13 cellular contexts compared by ENCODE assay signal in genomic region chr11:34395916-34396555, GRCh38. TPM values are rescaled to one million over a fixed set of nuclear protein-coding genes. Genes with fewer than 3 reads are reported as not detected.
A peak's percentile ranks its signal among the peaks of the same experiment; 100 is the strongest.
DNase-seq lines count a peak whose midpoint lies in the region; ATAC-seq, FAIRE-seq and TF ChIP-seq lines count a peak whose summit lies in the region.
"Had no signal": no experiment of that assay in that cellular context is flagged by ENCODE, and none has a peak within 500 bp of the region (broad histone marks: within the 10 kb centered on the region; RNA-seq: fewer than 3 reads in every experiment).

No MANE protein-coding gene starts in this region.

- H3K27ac ChIP-seq in endothelial cell of umbilical vein (ENCODE audit: insufficient read depth, low read depth, low read length) (no peak overlapping the region), ascending aorta (no peak overlapping the region)
- H3K27ac ChIP-seq: neural progenitor cell, VCaP had no signal

- TF ChIP-seq POLR2A in endothelial cell of umbilical vein (IDR thresholded peaks at IDR 0.05; ENCODE audit: low read depth, low read length), result no peak

- no peak overlapping the region for H3K9ac ChIP-seq in endothelial cell of umbilical vein (replicated peaks; ENCODE audit: extremely low read depth, insufficient read depth, low read length)
- H3K9ac ChIP-seq: neural progenitor cell had no signal

- H3K9me3 ChIP-seq in endothelial cell of umbilical vein (replicated peaks; ENCODE audit: control insufficient read depth, insufficient read depth, low read length) (no peaks in the 10 kb centered on the region), ascending aorta (no peaks in the 10 kb centered on the region)

- DNase-seq in ELR (ENCODE audit: low read depth) (peak; percentile 88), NCI-H460 (ENCODE audit: extremely low read depth, low read depth) (peak; percentile 36), endothelial cell of umbilical vein (ENCODE audit: low read depth, low spot score) (peak; percentile 24), renal cortical epithelial cell (ENCODE audit: low read depth) (peak; percentile 86), HEK293T (ENCODE audit: extremely low spot score) (no peak), left colon (no peak), ascending aorta (ENCODE audit: low spot score in 2 of 2) (no peak)
- DNase-seq: activated T-cell treated with anti-CD3 and anti-CD28 coated beads, Interleukin-2, amount 50 U/mL, for 24 hours; NCI-H2029; OCI-M1; stimulated activated CD4-positive, alpha-beta T cell treated with anti-CD3 and anti-CD28 coated beads, Interleukin-15, amount 100 ng/mL, for 24 hours had no signal

- dilution Hi-C loops in endothelial cell of umbilical vein (cut with MboI; ENCODE audit: extremely low pct_ligation_motif_present, low sequenced_read_pairs), result no loop called here

- H3K36me3 ChIP-seq in endothelial cell of umbilical vein (ENCODE audit: control insufficient read depth in 2 of 2, extremely low read depth in 1 of 2, insufficient read depth in 2 of 2, low read length in 2 of 2) (no peaks in the 10 kb centered on the region), ascending aorta (no peaks in the 10 kb centered on the region)
- H3K36me3 ChIP-seq: neural progenitor cell had no signal

- no peak for FAIRE-seq in endothelial cell of umbilical vein (lab: Jason Lieb, UNC)

- no peaks in the 10 kb centered on the region for H4K20me1 ChIP-seq in endothelial cell of umbilical vein (replicated peaks; ENCODE audit: control insufficient read depth, extremely low read depth, insufficient read depth, low read length)

- no peaks in the 10 kb centered on the region for H3K9me1 ChIP-seq in endothelial cell of umbilical vein (replicated peaks; ENCODE audit: control insufficient read depth, extremely low read depth, insufficient read depth, low read length)

- no peaks in the 10 kb centered on the region for H3K79me2 ChIP-seq in endothelial cell of umbilical vein (ENCODE audit: control insufficient read depth, insufficient read depth, low read length)

- H3K27me3 ChIP-seq in endothelial cell of umbilical vein (ENCODE audit: control insufficient read depth in 2 of 2, insufficient read depth in 2 of 2, low read length in 2 of 2), result peaks cover 0 to 3% of the 10 kb centered on the region in 2 experiments
- H3K27me3 ChIP-seq in ascending aorta, result no peaks in the 10 kb centered on the region
- H3K27me3 ChIP-seq: neural progenitor cell had no signal

- BruUV-seq in endothelial cell of umbilical vein (replicated peaks; lab: Mats Ljungman, UMichigan), result no TSS peak

- no peak for TF ChIP-seq CTCF in endothelial cell of umbilical vein (IDR thresholded peaks at IDR 0.05; ENCODE audit: extremely low read depth in 1 of 2, insufficient read depth in 1 of 2, low read depth in 1 of 2, low read length in 2 of 2)
- TF ChIP-seq CTCF in ascending aorta (IDR thresholded peaks at IDR 0.05), result no peak

- H3K4me2 ChIP-seq in endothelial cell of umbilical vein (ENCODE audit: insufficient read depth, low read length), result no peak overlapping the region
- H3K4me2 ChIP-seq: neural progenitor cell had no signal

- H3K4me3 ChIP-seq in endothelial cell of umbilical vein (replicated peaks in 1 of 3; ENCODE audit: insufficient read depth in 1 of 3, low read depth in 1 of 3, low read length in 3 of 3), result no peak overlapping the region
- H3K4me3 ChIP-seq in ascending aorta, result no peak overlapping the region
- H3K4me3 ChIP-seq: neural progenitor cell had no signal

- H2AFZ ChIP-seq in endothelial cell of umbilical vein (ENCODE audit: low read depth, low read length), result no peak overlapping the region

- H3K4me1 ChIP-seq in endothelial cell of umbilical vein (ENCODE audit: control insufficient read depth, extremely low read depth, insufficient read depth, low read length) (no peaks in the 10 kb centered on the region), ascending aorta (no peaks in the 10 kb centered on the region)
- H3K4me1 ChIP-seq: neural progenitor cell had no signal

- POLR2A ChIA-PET in endothelial cell of umbilical vein (lab: Charles Lee) (no interaction called here), HEK293T (lab: Yijun Ruan, JAX) (no interaction called here)

- CTCF ChIA-PET in endothelial cell of umbilical vein (lab: Charles Lee), result interaction anchor here (1.2 to 1.4 kb wide), 4 partner anchors 7 to 32 kb away, joined by 3 to 4 read pairs (median 4); no protein-coding TSS in a partner anchor
- CTCF ChIA-PET in HEK293T (lab: Yijun Ruan, JAX), result interaction anchor here (0.9 kb wide), 1 partner anchor 26 kb away, joined by 3 read pairs; no protein-coding TSS in a partner anchor

- no peak for ATAC-seq in left colon

- intact Hi-C loops in endothelial cell of umbilical vein (cut with micrococcal nuclease), result no loop called here
- intact Hi-C loops in left colon (cut with DNase I, micrococcal nuclease), result no loop called here
- intact Hi-C loops in ascending aorta (cut with DNase I), result no loop called here

TF ChIP-seq in endothelial cell of umbilical vein, 7 proteins besides CTCF, POLR2A, EP300 and RAD21:
- no peak for TF ChIP-seq MYC (IDR thresholded peaks at IDR 0.05; ENCODE audit: low read depth, low read length)
- no peak for TF ChIP-seq GATA2 (IDR thresholded peaks at IDR 0.05; ENCODE audit: insufficient read depth, insufficient read length, low read depth, low read length)
- no peak for TF ChIP-seq POLR2AphosphoS5 (IDR thresholded peaks at IDR 0.05; ENCODE audit: insufficient read depth, low read depth, low read length)
- no peak for TF ChIP-seq FOS (IDR thresholded peaks at IDR 0.05; ENCODE audit: borderline replicate concordance, insufficient read depth, low read length)
- no peak for TF ChIP-seq MAX (IDR thresholded peaks at IDR 0.05; ENCODE audit: insufficient read depth, insufficient read length)
- no peak for TF ChIP-seq EZH2 (IDR thresholded peaks at IDR 0.05; ENCODE audit: borderline replicate concordance, low read depth, low read length, severe bottlenecking)
- TF ChIP-seq JUN (IDR thresholded peaks at IDR 0.05; ENCODE audit: borderline replicate concordance, insufficient read depth, insufficient read length, low read depth), result no peak

TF ChIP-seq in HEK293T, 16 proteins besides CTCF, POLR2A, EP300 and RAD21:
- TF ChIP-seq PKNOX1 (IDR thresholded peaks at IDR 0.05), result no peak
- TF ChIP-seq CTBP1 (IDR thresholded peaks at IDR 0.05; ENCODE audit: borderline replicate concordance), result no peak
- TF ChIP-seq ARNT (IDR thresholded peaks at IDR 0.05), result no peak
- no peak for TF ChIP-seq FOXM1 (IDR thresholded peaks at IDR 0.05; ENCODE audit: borderline replicate concordance)
- TF ChIP-seq BHLHE40 (IDR thresholded peaks at IDR 0.05; ENCODE audit: borderline replicate concordance), result no peak
- TF ChIP-seq SP1 (IDR thresholded peaks at IDR 0.05), result no peak
- no peak for TF ChIP-seq HDGF (IDR thresholded peaks at IDR 0.05; ENCODE audit: borderline replicate concordance)
- no peak for TF ChIP-seq ZNF384 (IDR thresholded peaks at IDR 0.05)
- no peak for TF ChIP-seq SUZ12 (IDR thresholded peaks at IDR 0.05)
- TF ChIP-seq LEF1 (IDR thresholded peaks at IDR 0.05; ENCODE audit: borderline replicate concordance), result no peak
- TF ChIP-seq FOXA1 (IDR thresholded peaks at IDR 0.05), result no peak
- no peak for TF ChIP-seq ELF4 (IDR thresholded peaks at IDR 0.05)
- no peak for TF ChIP-seq TARDBP (IDR thresholded peaks at IDR 0.05)
- TF ChIP-seq L3MBTL2 (conservative IDR thresholded peaks at IDR 0.05), result no peak
- no peak for TF ChIP-seq NFRKB (IDR thresholded peaks at IDR 0.05)
TF ChIP-seq in HEK293T: peak in this region for 0.

RNA-seq across cellular contexts. Expression of gene ABTB2, which starts 38.2 kb away (rescaled TPM):
- total RNA-seq in NCI-H460 (2014; rRNA removed; shearing (Covaris generic)), result 1.3 and 1.9 TPM in 2 replicates
- polyA plus RNA-seq in NCI-H460 (2014; cell fraction: nucleus; rRNA removed), result 1.7 and 4.5 TPM in 2 replicates
- total RNA-seq in endothelial cell of umbilical vein (0.11 and 0.25 TPM in 2 replicates), renal cortical epithelial cell (36.5 and 44.1 TPM in 2 replicates), left colon (10 to 100 TPM; 16.5 to 16.6 TPM), ascending aorta (7.9 TPM)
- polyA plus RNA-seq in endothelial cell of umbilical vein, result 0.14 and 0.18 TPM in 2 replicates
- polyA plus RNA-seq in endothelial cell of umbilical vein (2011; cell fraction: cytosol; rRNA removed), result 0.16 and 0.19 TPM in 2 replicates
- polyA plus RNA-seq in endothelial cell of umbilical vein (2011; cell fraction: nucleus; rRNA removed), result 0.40 and 0.41 TPM in 2 replicates
- polyA plus RNA-seq in endothelial cell of umbilical vein (2012), result 0.27 and 0.52 TPM in 2 replicates
- polyA minus RNA-seq in endothelial cell of umbilical vein, result 0.17 and 0.45 TPM in 2 replicates
- 3.1 TPM for polyA minus RNA-seq in endothelial cell of umbilical vein (2011; cell fraction: cytosol; rRNA and poly(A)+ RNA removed)
- polyA minus RNA-seq in endothelial cell of umbilical vein (2011; cell fraction: nucleus; rRNA and poly(A)+ RNA removed), result 0.34 and 0.38 TPM in 2 replicates

RNA-seq across cellular contexts. Expression of gene CAT, which starts 42.7 kb away (rescaled TPM):
- total RNA-seq in NCI-H460 (2014; rRNA removed; shearing (Covaris generic)), result not detected in 2 replicates
- not detected in 2 replicates for polyA plus RNA-seq in NCI-H460 (2014; cell fraction: nucleus; rRNA removed)
- total RNA-seq in endothelial cell of umbilical vein (27.2 and 32.7 TPM in 2 replicates), renal cortical epithelial cell (93.1 and 343 TPM in 2 replicates), left colon (100 to 1,000 TPM in 1 of 2 donors, 10 to 100 TPM in 1; 98.7 to 126 TPM), ascending aorta (69.2 TPM)
- polyA plus RNA-seq in endothelial cell of umbilical vein, result 41.5 and 50.5 TPM in 2 replicates
- polyA plus RNA-seq in endothelial cell of umbilical vein (2011; cell fraction: cytosol; rRNA removed), result 44.3 and 45.9 TPM in 2 replicates
- 45.8 and 47.0 TPM in 2 replicates for polyA plus RNA-seq in endothelial cell of umbilical vein (2011; cell fraction: nucleus; rRNA removed)
- polyA plus RNA-seq in endothelial cell of umbilical vein (2012), result 35.4 and 38.2 TPM in 2 replicates
- 48.6 and 49.5 TPM in 2 replicates for polyA minus RNA-seq in endothelial cell of umbilical vein
- 51.8 TPM for polyA minus RNA-seq in endothelial cell of umbilical vein (2011; cell fraction: cytosol; rRNA and poly(A)+ RNA removed)
- 14.4 and 27.5 TPM in 2 replicates for polyA minus RNA-seq in endothelial cell of umbilical vein (2011; cell fraction: nucleus; rRNA and poly(A)+ RNA removed)

Comparison
In these comparisons a context has a peak if more than half of its experiments do, and no peak if none do; other contexts are left out.
1. DNase-seq: peak in ELR (single experiment), NCI-H460 (single experiment), endothelial cell of umbilical vein (single experiment) and renal cortical epithelial cell (single experiment); none in HEK293T (single experiment), left colon (0 of 2) and ascending aorta (0 of 2).
2. RNA of gene CAT, which starts 42.7 kb away (total RNA-seq): 93.1 to 343 TPM in renal cortical epithelial cell, 98.7 to 126 TPM in left colon, 69.2 TPM in ascending aorta (single experiment) and 27.2 to 32.7 TPM in endothelial cell of umbilical vein; not detected in NCI-H460; every median in the first group is over 10 times any median in the second.